ENCODE assay signal across 8 cellular contexts in the genomic region with DNA sequence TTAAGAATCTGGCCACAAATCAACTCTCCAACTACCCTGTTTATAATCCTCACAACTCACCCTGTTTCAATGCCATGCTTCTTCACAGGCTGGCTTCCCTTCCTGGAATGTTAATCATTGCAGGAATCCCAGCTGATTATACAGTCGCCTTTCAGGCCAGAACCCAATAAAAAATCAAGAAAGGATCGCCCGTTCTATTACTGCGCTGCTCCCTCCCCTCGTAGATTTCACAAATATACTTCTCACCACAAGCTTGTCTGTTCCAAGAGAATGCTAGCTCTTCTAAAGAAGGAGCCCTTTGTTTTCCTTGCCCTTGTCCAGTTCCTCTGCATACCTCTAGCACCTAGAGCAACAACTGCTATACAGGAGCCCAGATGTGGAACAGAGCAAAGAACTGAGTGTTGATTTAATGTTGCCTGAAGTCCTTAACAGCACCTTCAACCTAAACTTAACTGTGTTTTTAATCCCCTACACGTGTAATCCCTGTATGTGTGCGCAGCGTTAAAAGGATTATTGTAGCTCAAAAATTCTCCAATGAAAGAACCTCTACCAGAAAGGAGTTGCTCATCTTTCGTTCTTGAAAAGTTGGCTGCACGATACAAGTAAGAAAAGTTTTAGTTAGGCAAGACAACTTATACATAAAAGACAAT. TPM values are rescaled to one million over a fixed set of nuclear protein-coding genes. Genes with fewer than 3 reads are reported as not detected.
A peak's percentile ranks its signal among the peaks of the same experiment; 100 is the strongest.
DNase-seq lines count a peak whose midpoint lies in the region; ATAC-seq and TF ChIP-seq lines count a peak whose summit lies in the region.

No MANE protein-coding gene starts in this region.

- no peak overlapping the region for H4K5ac ChIP-seq in mesendoderm (ENCODE audit: low read length)

- H4K20me1 ChIP-seq in Loucy (ENCODE audit: insufficient read depth, low read length, poor library complexity, severe bottlenecking) = peaks cover 55% of the 10 kb centered on the region

- DNase-seq in GM03348 (ENCODE audit: low spot score) (peak; percentile 39), mesendoderm (peak; percentile 88), T-helper 1 cell (no peak), KG1 (lab: John Stamatoyannopoulos, UW) (no peak)
- no peak for DNase-seq in stimulated activated CD8-positive, alpha-beta memory T cell treated with anti-CD3 and anti-CD28 coated beads, Interleukin-4, amount 100 ng/mL, for 48 hours
- DNase-seq in activated T-cell treated with anti-CD3 and anti-CD28 coated beads, Interleukin-2, amount 50 U/mL, for 4 hours = no peak

- H3K27me3 Mint-ChIP-seq in activated T-cell treated with anti-CD3 and anti-CD28 coated beads, Interleukin-2, amount 50 U/mL, for 4 hours (ENCODE audit: low read depth) = no peaks in the 10 kb centered on the region

- no peaks in the 10 kb centered on the region for H3K9me3 ChIP-seq in Loucy (ENCODE audit: insufficient read depth, low read depth, low read length)
- H3K9me3 ChIP-seq in duodenal mucosa (ENCODE audit: control insufficient read depth in 1 of 2, low read length in 2 of 2) = no peaks in the 10 kb centered on the region

- H3K4me3 ChIP-seq in Loucy (ENCODE audit: low read length, poor library complexity, severe bottlenecking) (peak overlapping the region; percentile 89), duodenal mucosa (ENCODE audit: low read depth in 1 of 2, low read length in 2 of 2) (peak overlapping the region; percentile 88 to 97), mesendoderm (ENCODE audit: low read length) (peak overlapping the region; percentile 87)

- H3K79me1 ChIP-seq in mesendoderm (ENCODE audit: low read length) = peaks cover 4% of the 10 kb centered on the region

- H2BK120ac ChIP-seq in mesendoderm (ENCODE audit: low read depth, low read length) = no peak overlapping the region

- H3K4me1 ChIP-seq in Loucy (ENCODE audit: insufficient read depth, low read length, poor library complexity, severe bottlenecking) = peaks cover 40% of the 10 kb centered on the region
- peaks cover 26 to 40% of the 10 kb centered on the region in 2 donors for H3K4me1 ChIP-seq in duodenal mucosa (ENCODE audit: control insufficient read depth in 1 of 2, insufficient read depth in 2 of 2, low read length in 2 of 2)
- H3K4me1 ChIP-seq in mesendoderm (ENCODE audit: control insufficient read depth, low read depth, low read length) = peaks cover 4% of the 10 kb centered on the region

- H3K79me2 ChIP-seq in Loucy (ENCODE audit: insufficient read depth, low read length) (peaks cover 88% of the 10 kb centered on the region), mesendoderm (ENCODE audit: control insufficient read depth, insufficient read depth, low read length) (peaks cover 41% of the 10 kb centered on the region)

- H3K27ac ChIP-seq in duodenal mucosa (ENCODE audit: low read depth, low read length) (no peak overlapping the region), mesendoderm (ENCODE audit: low read depth, low read length) (peak overlapping the region; percentile 25)

- H3K9ac ChIP-seq in Loucy (ENCODE audit: low read depth, low read length, poor library complexity, severe bottlenecking) = peak overlapping the region; percentile 91
- peak overlapping the region; percentile 85 to 90 for H3K9ac ChIP-seq in duodenal mucosa (ENCODE audit: low read depth in 1 of 2, low read length in 2 of 2)
- peak overlapping the region; percentile 86 for H3K9ac ChIP-seq in mesendoderm (ENCODE audit: low read length)

- H3K4me2 ChIP-seq in Loucy (ENCODE audit: low read depth, low read length, poor library complexity, severe bottlenecking) = peak overlapping the region; percentile 88
- peak overlapping the region; percentile 90 for H3K4me2 ChIP-seq in mesendoderm (ENCODE audit: low read length)

- H3K56ac ChIP-seq in mesendoderm (ENCODE audit: low read length) = peak overlapping the region; percentile 95

- peak overlapping the region; percentile 56 for H2AK5ac ChIP-seq in mesendoderm (ENCODE audit: low read length)

- no peaks in the 10 kb centered on the region for H3K9me3 Mint-ChIP-seq in activated T-cell treated with anti-CD3 and anti-CD28 coated beads, Interleukin-2, amount 50 U/mL, for 4 hours

- H3K36me3 ChIP-seq in Loucy (ENCODE audit: insufficient read depth, low read length) = no peaks in the 10 kb centered on the region
- H3K36me3 ChIP-seq in duodenal mucosa (ENCODE audit: control insufficient read depth in 1 of 2, insufficient read depth in 2 of 2, low read length in 2 of 2) = no peaks in the 10 kb centered on the region
- no peaks in the 10 kb centered on the region for H3K36me3 ChIP-seq in mesendoderm (ENCODE audit: control insufficient read depth, insufficient read depth, low read length)

- peak overlapping the region; percentile 91 for H2BK5ac ChIP-seq in mesendoderm (ENCODE audit: low read length)

- TF ChIP-seq CTCF in Loucy (conservative IDR thresholded peaks at IDR 0.05; ENCODE audit: low read length) = no peak

- no CpG with 5 or more reads among the region's 10 CpGs for WGBS in mesendoderm (ENCODE audit: extremely low coverage, insufficient coverage, low lambda C conversion rate)

- peak overlapping the region; percentile 82 for H3K18ac ChIP-seq in mesendoderm (ENCODE audit: low read length)

- peak overlapping the region; percentile 97 for H2AFZ ChIP-seq in Loucy (ENCODE audit: low read length)

- H3K4me1 Mint-ChIP-seq in activated T-cell treated with anti-CD3 and anti-CD28 coated beads, Interleukin-2, amount 50 U/mL, for 4 hours (ENCODE audit: low read depth) = peaks cover 16% of the 10 kb centered on the region

- H3K27me3 ChIP-seq in Loucy (ENCODE audit: insufficient read depth, low read length, poor library complexity, severe bottlenecking) = no peaks in the 10 kb centered on the region
- H3K27me3 ChIP-seq in duodenal mucosa (ENCODE audit: control insufficient read depth in 1 of 2, insufficient read depth in 2 of 2, low read length in 2 of 2) = no peaks in the 10 kb centered on the region
- no peaks in the 10 kb centered on the region for H3K27me3 ChIP-seq in mesendoderm (ENCODE audit: insufficient read depth, low read length, poor library complexity)

- ATAC-seq in activated T-cell treated with anti-CD3 and anti-CD28 coated beads, Interleukin-2, amount 50 U/mL, for 4 hours = no peak

- peak overlapping the region; percentile 86 for H4K8ac ChIP-seq in mesendoderm (ENCODE audit: low read depth, low read length)

- no peak overlapping the region for H3K4me3 Mint-ChIP-seq in activated T-cell treated with anti-CD3 and anti-CD28 coated beads, Interleukin-2, amount 50 U/mL, for 4 hours

- no peak overlapping the region for H3K4ac ChIP-seq in mesendoderm (ENCODE audit: low read depth, low read length)

- H3K23ac ChIP-seq in mesendoderm (ENCODE audit: low read length) = peak overlapping the region; percentile 82

- H3K36me3 Mint-ChIP-seq in activated T-cell treated with anti-CD3 and anti-CD28 coated beads, Interleukin-2, amount 50 U/mL, for 4 hours (ENCODE audit: insufficient read depth) = peaks cover 15% of the 10 kb centered on the region

- H2BK15ac ChIP-seq in mesendoderm (replicated peaks; ENCODE audit: low read depth) = no peak overlapping the region

- H3K9me2 ChIP-seq in Loucy (replicated peaks; ENCODE audit: low read depth, low read length) = no peaks in the 10 kb centered on the region

- no peaks in the 10 kb centered on the region for H3F3A ChIP-seq in Loucy (ENCODE audit: low read depth)

RNA-seq across cellular contexts. Expression of a gene that starts 1.0 kb away (rescaled TPM):
- 73.5 TPM for polyA plus RNA-seq in mesendoderm (2013, experiment 1 of 2)
- 72.7 TPM for polyA plus RNA-seq in mesendoderm (2013, experiment 2 of 2)
- total RNA-seq in activated T-cell treated with anti-CD3 and anti-CD28 coated beads, Interleukin-2, amount 50 U/mL, for 4 hours = 10 to 100 TPM; 80.3 to 88.1 (median 86.5) TPM

Comparison
In these comparisons a context has a peak if more than half of its experiments do, and no peak if none do; other contexts are left out.
1. DNase-seq: peak in GM03348 (single experiment) and mesendoderm (single experiment); none in T-helper 1 cell (0 of 5), stimulated activated CD8-positive, alpha-beta memory T cell treated with anti-CD3 and anti-CD28 coated beads, Interleukin-4, amount 100 ng/mL, for 48 hours (single experiment), KG1 (single experiment) and activated T-cell treated with anti-CD3 and anti-CD28 coated beads, Interleukin-2, amount 50 U/mL, for 4 hours (single experiment).
2. Peak in every context shown above with its lines, with median percentiles within 50 percentile points of each other: H3K4me3 ChIP-seq and H3K9ac ChIP-seq.